ENCODE assay signal across 1 cellular context in genomic region chr13:110330491-110331001, GRCh38.
TF ChIP-seq lines count a peak whose summit lies in the region.

No MANE protein-coding gene starts in this region.

TF ChIP-seq in GM23338, 12 proteins besides CTCF, POLR2A, EP300 and RAD21 (continued from another document):
- no peak for TF ChIP-seq ZNF462 (CRISPR knock-in tag; IDR thresholded peaks at IDR 0.05)
- no peak for TF ChIP-seq EZH2phosphoT487 (IDR thresholded peaks at IDR 0.05; ENCODE audit: unreplicated experiment)
- TF ChIP-seq JUNB (IDR thresholded peaks at IDR 0.05; ENCODE audit: unreplicated experiment), result no peak
- no peak for TF ChIP-seq CREB1 (CRISPR knock-in tag; IDR thresholded peaks at IDR 0.05; ENCODE audit: low read depth)
- no peak for TF ChIP-seq ZNF331 (CRISPR knock-in tag; IDR thresholded peaks at IDR 0.05; ENCODE audit: low read depth)
- no peak for TF ChIP-seq ETS1 (IDR thresholded peaks at IDR 0.05)
